2 cellular contexts compared by ENCODE assay signal in the genomic region with DNA sequence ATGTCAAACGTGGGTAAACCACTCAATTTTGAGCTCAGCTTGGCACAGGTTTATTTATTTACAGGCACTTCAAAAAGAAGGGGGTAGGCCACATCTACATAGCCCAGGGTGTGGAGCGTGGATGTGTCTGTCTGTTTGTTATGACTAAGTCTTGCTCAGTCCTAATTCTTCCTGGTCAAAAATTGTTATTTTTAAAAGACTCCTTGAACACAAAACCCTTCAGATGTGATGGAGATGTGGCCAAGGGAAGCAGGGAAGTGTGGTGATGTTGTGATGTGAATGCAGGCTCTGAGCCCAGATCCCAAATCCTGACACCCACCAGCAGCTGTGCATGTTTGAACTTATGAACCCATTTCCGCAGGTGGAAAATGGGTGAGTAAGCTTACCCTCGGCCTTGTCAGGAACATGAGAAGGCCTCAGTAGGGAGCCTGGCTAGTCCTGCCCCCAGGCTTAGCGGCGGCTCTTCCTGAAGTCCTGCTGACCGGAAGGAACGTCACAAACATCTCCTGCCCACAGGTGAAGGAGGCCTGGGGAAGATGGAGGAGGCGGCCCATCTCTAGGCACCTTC.
TF ChIP-seq lines count a peak whose summit lies in the region.

No MANE protein-coding gene starts in this region.

TF ChIP-seq in SK-N-SH, 30 proteins besides CTCF, POLR2A, EP300 and RAD21 (continued from another document):
- TF ChIP-seq, protein P1, sequence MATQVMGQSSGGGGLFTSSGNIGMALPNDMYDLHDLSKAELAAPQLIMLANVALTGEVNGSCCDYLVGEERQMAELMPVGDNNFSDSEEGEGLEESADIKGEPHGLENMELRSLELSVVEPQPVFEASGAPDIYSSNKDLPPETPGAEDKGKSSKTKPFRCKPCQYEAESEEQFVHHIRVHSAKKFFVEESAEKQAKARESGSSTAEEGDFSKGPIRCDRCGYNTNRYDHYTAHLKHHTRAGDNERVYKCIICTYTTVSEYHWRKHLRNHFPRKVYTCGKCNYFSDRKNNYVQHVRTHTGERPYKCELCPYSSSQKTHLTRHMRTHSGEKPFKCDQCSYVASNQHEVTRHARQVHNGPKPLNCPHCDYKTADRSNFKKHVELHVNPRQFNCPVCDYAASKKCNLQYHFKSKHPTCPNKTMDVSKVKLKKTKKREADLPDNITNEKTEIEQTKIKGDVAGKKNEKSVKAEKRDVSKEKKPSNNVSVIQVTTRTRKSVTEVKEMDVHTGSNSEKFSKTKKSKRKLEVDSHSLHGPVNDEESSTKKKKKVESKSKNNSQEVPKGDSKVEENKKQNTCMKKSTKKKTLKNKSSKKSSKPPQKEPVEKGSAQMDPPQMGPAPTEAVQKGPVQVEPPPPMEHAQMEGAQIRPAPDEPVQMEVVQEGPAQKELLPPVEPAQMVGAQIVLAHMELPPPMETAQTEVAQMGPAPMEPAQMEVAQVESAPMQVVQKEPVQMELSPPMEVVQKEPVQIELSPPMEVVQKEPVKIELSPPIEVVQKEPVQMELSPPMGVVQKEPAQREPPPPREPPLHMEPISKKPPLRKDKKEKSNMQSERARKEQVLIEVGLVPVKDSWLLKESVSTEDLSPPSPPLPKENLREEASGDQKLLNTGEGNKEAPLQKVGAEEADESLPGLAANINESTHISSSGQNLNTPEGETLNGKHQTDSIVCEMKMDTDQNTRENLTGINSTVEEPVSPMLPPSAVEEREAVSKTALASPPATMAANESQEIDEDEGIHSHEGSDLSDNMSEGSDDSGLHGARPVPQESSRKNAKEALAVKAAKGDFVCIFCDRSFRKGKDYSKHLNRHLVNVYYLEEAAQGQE (IDR thresholded peaks at IDR 0.05; ENCODE audit: low read depth, low read length) = no peak
- TF ChIP-seq MEF2A (IDR thresholded peaks at IDR 0.05; ENCODE audit: borderline replicate concordance, low read depth) = no peak
- no peak for TF ChIP-seq TEAD4 (IDR thresholded peaks at IDR 0.05; ENCODE audit: borderline replicate concordance, insufficient read depth)
- no peak for TF ChIP-seq YY1 (IDR thresholded peaks at IDR 0.05; ENCODE audit: low read depth)

TF ChIP-seq in SK-N-SH treated with all-trans-retinoic acid at 6 μM for 48 hours, 23 proteins besides CTCF, POLR2A, EP300 and RAD21 (continued from another document):
- TF ChIP-seq ZNF565 (CRISPR knock-in tag; conservative IDR thresholded peaks at IDR 0.05; ENCODE audit: low read depth) (no peak), ESRRG (CRISPR knock-in tag; IDR thresholded peaks at IDR 0.05) (no peak), CSDC2 (CRISPR knock-in tag; IDR thresholded peaks at IDR 0.05) (no peak), CREB5 (CRISPR knock-in tag; IDR thresholded peaks at IDR 0.05; ENCODE audit: low read depth) (no peak), ZNF70 (CRISPR knock-in tag; IDR thresholded peaks at IDR 0.05) (no peak), GLIS3 (CRISPR knock-in tag; IDR thresholded peaks at IDR 0.05) (no peak)
- TF ChIP-seq, protein P2, sequence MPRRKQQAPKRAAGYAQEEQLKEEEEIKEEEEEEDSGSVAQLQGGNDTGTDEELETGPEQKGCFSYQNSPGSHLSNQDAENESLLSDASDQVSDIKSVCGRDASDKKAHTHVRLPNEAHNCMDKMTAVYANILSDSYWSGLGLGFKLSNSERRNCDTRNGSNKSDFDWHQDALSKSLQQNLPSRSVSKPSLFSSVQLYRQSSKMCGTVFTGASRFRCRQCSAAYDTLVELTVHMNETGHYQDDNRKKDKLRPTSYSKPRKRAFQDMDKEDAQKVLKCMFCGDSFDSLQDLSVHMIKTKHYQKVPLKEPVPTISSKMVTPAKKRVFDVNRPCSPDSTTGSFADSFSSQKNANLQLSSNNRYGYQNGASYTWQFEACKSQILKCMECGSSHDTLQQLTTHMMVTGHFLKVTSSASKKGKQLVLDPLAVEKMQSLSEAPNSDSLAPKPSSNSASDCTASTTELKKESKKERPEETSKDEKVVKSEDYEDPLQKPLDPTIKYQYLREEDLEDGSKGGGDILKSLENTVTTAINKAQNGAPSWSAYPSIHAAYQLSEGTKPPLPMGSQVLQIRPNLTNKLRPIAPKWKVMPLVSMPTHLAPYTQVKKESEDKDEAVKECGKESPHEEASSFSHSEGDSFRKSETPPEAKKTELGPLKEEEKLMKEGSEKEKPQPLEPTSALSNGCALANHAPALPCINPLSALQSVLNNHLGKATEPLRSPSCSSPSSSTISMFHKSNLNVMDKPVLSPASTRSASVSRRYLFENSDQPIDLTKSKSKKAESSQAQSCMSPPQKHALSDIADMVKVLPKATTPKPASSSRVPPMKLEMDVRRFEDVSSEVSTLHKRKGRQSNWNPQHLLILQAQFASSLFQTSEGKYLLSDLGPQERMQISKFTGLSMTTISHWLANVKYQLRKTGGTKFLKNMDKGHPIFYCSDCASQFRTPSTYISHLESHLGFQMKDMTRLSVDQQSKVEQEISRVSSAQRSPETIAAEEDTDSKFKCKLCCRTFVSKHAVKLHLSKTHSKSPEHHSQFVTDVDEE (CRISPR knock-in tag; IDR thresholded peaks at IDR 0.05) = no peak
